8 cellular contexts compared by ENCODE assay signal in the genomic region with DNA sequence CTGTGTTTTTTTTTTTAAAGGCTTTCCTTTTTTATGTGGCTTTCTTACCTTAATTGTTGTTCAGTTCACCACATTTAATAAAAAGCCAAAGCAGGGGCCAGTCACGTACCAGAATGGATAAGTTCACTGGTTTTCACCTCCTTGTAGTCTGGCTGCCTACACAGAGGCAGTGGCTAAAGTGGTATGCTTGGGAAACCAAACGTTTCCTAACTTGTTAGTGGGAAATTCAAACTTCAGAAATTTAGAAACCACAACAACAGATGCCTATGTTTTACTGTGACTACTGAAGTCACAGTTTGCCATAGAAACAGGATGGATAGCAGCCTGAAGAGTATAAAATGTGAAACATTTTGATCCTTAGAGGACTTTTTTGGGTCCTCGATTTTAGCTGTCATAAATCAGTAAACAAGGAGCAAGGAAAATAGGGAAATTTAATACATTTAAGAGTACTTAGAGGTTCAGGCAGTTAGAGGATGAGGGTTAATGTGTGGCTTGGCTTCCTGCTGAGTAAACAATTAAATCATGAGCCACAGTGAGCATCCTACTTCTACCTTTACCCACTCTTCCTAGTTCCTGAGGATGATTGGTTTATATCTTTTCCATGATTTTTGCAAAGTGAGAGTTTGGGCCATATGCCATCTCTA. TPM values are rescaled to one million over a fixed set of nuclear protein-coding genes. Genes with fewer than 3 reads are reported as not detected.
DNase-seq lines count a peak whose midpoint lies in the region; TF ChIP-seq lines count a peak whose summit lies in the region.

No MANE protein-coding gene starts in this region.

- CTCF ChIA-PET in HEK293T (lab: Yijun Ruan, JAX) = no interaction called here

- no peaks in the 10 kb centered on the region for H3K9me3 Mint-ChIP-seq in osteocyte (ENCODE audit: unreplicated experiment)

- DNase-seq in EH (ENCODE audit: low read depth) (peak; percentile 88), HT1080 (ENCODE audit: low read depth) (peak; percentile 84), astrocyte of the hippocampus (ENCODE audit: low read depth, low spot score) (peak; percentile 81), osteocyte (ENCODE audit: extremely low spot score, unreplicated experiment) (no peak), HEK293T (ENCODE audit: extremely low spot score) (no peak), iPS-NIHi7 (ENCODE audit: extremely low spot score) (no peak), COLO829 (ENCODE audit: low spot score) (no peak)
- DNase-seq in NK-92 treated with Interleukin-12 subunit alpha and Interleukin-12 subunit beta, amount 100 ng/mL, for 24 hours (lab: John Stamatoyannopoulos, UW) = no peak

- H3K4me1 Mint-ChIP-seq in osteocyte (ENCODE audit: unreplicated experiment) = peaks cover 95% of the 10 kb centered on the region

- H3K27me3 Mint-ChIP-seq in osteocyte (ENCODE audit: unreplicated experiment) = no peaks in the 10 kb centered on the region

- H3K36me3 Mint-ChIP-seq in osteocyte (ENCODE audit: unreplicated experiment) = peaks cover 50% of the 10 kb centered on the region

- no peak for TF ChIP-seq CTCF in osteocyte (IDR thresholded peaks at IDR 0.05)

- POLR2A ChIA-PET in HEK293T (lab: Yijun Ruan, JAX) = no interaction called here

- H3K4me3 Mint-ChIP-seq in osteocyte (ENCODE audit: unreplicated experiment) = no peak overlapping the region

- H3K27ac Mint-ChIP-seq in osteocyte (ENCODE audit: unreplicated experiment) = peak overlapping the region; percentile 88

TF ChIP-seq in HEK293T, 16 proteins besides CTCF, POLR2A, EP300 and RAD21:
- TF ChIP-seq TARDBP (IDR thresholded peaks at IDR 0.05) = no peak

RNA-seq across cellular contexts. Expression of gene CMSS1, which starts 48.6 kb away (rescaled TPM):
- total RNA-seq in HT1080 (2014; rRNA removed; shearing (Covaris generic)) = 53.2 and 59.1 TPM in 2 replicates
- 59.4 and 62.0 TPM in 2 replicates for polyA plus RNA-seq in HT1080 (2015; cell fraction: cytosol; rRNA removed)
- polyA plus RNA-seq in HT1080 (2015; cell fraction: nucleus; rRNA removed) = 32.6 and 44.8 TPM in 2 replicates
- total RNA-seq in osteocyte = 38.5 and 47.2 TPM in 2 replicates

Comparison
In these comparisons a context has a peak if more than half of its experiments do, and no peak if none do; other contexts are left out.
1. DNase-seq: peak in EH (single experiment), HT1080 (single experiment) and astrocyte of the hippocampus (single experiment); none in osteocyte (single experiment), HEK293T (single experiment), iPS-NIHi7 (single experiment), COLO829 (single experiment) and NK-92 treated with Interleukin-12 subunit alpha and Interleukin-12 subunit beta, amount 100 ng/mL, for 24 hours (single experiment).